15 cellular contexts compared by ENCODE assay signal in genomic region chr11:112871909-112872511, GRCh38.
DNase-seq lines count a peak whose midpoint lies in the region; ATAC-seq and TF ChIP-seq lines count a peak whose summit lies in the region.
"Had no signal": no experiment of that assay in that cellular context is flagged by ENCODE, and none has a peak within 500 bp of the region (broad histone marks: within the 10 kb centered on the region; RNA-seq: fewer than 3 reads in every experiment).

No MANE protein-coding gene starts in this region.

- no peak for ATAC-seq in HG03196 (IDR thresholded peaks at IDR 0.05; ENCODE audit: unreplicated experiment)

- DNase-seq in A172 (ENCODE audit: low spot score) (peak; percentile 4), DMS 273 (lab: John Stamatoyannopoulos, UW; ENCODE audit: unreplicated experiment) (peak; percentile 57), NCI-H2171 treated with DMSO at 0.1 percent for 48 hours (lab: John Stamatoyannopoulos, UW) (peak; percentile 96), endodermal cell (no peak), left ventricle myocardium inferior (no peak), T-helper 9 cell (no peak)
- DNase-seq: DMS53, Karpas-422, NCI-H510A treated with DMSO at 0.1 percent for 48 hours, PC-9, SK-N-SH, T-helper 1 cell had no signal

- H3K27ac ChIP-seq in endodermal cell (ENCODE audit: low read depth, low read length) (peak overlapping the region; percentile 72), left ventricle myocardium inferior (replicated peaks) (no peak overlapping the region)
- H3K27ac ChIP-seq: BLaER1, PC-9 had no signal

- no peak overlapping the region for H3K9ac ChIP-seq in endodermal cell (ENCODE audit: extremely low read depth, low read length, poor library complexity, severe bottlenecking)
- H3K9ac ChIP-seq: BLaER1, SK-N-SH had no signal

- no peaks in the 10 kb centered on the region for H3K4me1 Mint-ChIP-seq in endodermal cell

- intact Hi-C loops in left ventricle myocardium inferior (cut with micrococcal nuclease), result no loop called here

- H3K27me3 Mint-ChIP-seq in endodermal cell (ENCODE audit: insufficient read depth), result peaks cover 12% of the 10 kb centered on the region

- no peaks in the 10 kb centered on the region for H3K36me3 ChIP-seq in endodermal cell (ENCODE audit: control insufficient read depth, insufficient read depth, low read length)
- no peaks in the 10 kb centered on the region for H3K36me3 ChIP-seq in left ventricle myocardium inferior
- H3K36me3 ChIP-seq: BLaER1, HAP-1 had no signal

- H3K4me3 ChIP-seq in endodermal cell (ENCODE audit: low read length) (no peak overlapping the region), left ventricle myocardium inferior (no peak overlapping the region)
- H3K4me3 ChIP-seq: BLaER1, HAP-1, PC-9 had no signal

- H3K4me1 ChIP-seq in endodermal cell (ENCODE audit: control insufficient read depth, insufficient read depth, low read length), result no peaks in the 10 kb centered on the region
- no peaks in the 10 kb centered on the region for H3K4me1 ChIP-seq in left ventricle myocardium inferior
- H3K4me1 ChIP-seq: BLaER1, HAP-1 had no signal

- H3K27me3 ChIP-seq in endodermal cell (ENCODE audit: control insufficient read depth, insufficient read depth, low read length, poor library complexity, severe bottlenecking) (no peaks in the 10 kb centered on the region), left ventricle myocardium inferior (ENCODE audit: low read depth) (peaks cover 13% of the 10 kb centered on the region)
- H3K27me3 ChIP-seq: BLaER1 had no signal

- no peaks in the 10 kb centered on the region for H3K36me3 Mint-ChIP-seq in endodermal cell (ENCODE audit: low read depth)

- H3K9me3 Mint-ChIP-seq in endodermal cell, result no peaks in the 10 kb centered on the region

- no peak overlapping the region for H3K4me3 Mint-ChIP-seq in endodermal cell

- 86 to 90% methylated on average over 4 to 7 of the region's 8 CpGs for WGBS in endodermal cell (ENCODE audit: insufficient coverage in 1 of 2, insufficient read length in 1 of 2), 2 experiments

- TF ChIP-seq CTCF in endodermal cell (conservative IDR thresholded peaks at IDR 0.05) (no peak), left ventricle myocardium inferior (IDR thresholded peaks at IDR 0.05; ENCODE audit: borderline replicate concordance) (no peak)

- H3K9me3 ChIP-seq in endodermal cell (ENCODE audit: control insufficient read depth, low read length), result no peaks in the 10 kb centered on the region
- no peaks in the 10 kb centered on the region for H3K9me3 ChIP-seq in left ventricle myocardium inferior (replicated peaks)
- H3K9me3 ChIP-seq: BLaER1, HAP-1, SK-N-SH had no signal

- no peak overlapping the region for H3K27ac Mint-ChIP-seq in endodermal cell

Comparison
In these comparisons a context has a peak if more than half of its experiments do, and no peak if none do; other contexts are left out.
1. DNase-seq: peak in A172 (single experiment), DMS 273 (single experiment) and NCI-H2171 treated with DMSO at 0.1 percent for 48 hours (single experiment); none in endodermal cell (single experiment), left ventricle myocardium inferior (single experiment) and T-helper 9 cell (single experiment).